ENCODE assay signal across 8 cellular contexts in the genomic region with DNA sequence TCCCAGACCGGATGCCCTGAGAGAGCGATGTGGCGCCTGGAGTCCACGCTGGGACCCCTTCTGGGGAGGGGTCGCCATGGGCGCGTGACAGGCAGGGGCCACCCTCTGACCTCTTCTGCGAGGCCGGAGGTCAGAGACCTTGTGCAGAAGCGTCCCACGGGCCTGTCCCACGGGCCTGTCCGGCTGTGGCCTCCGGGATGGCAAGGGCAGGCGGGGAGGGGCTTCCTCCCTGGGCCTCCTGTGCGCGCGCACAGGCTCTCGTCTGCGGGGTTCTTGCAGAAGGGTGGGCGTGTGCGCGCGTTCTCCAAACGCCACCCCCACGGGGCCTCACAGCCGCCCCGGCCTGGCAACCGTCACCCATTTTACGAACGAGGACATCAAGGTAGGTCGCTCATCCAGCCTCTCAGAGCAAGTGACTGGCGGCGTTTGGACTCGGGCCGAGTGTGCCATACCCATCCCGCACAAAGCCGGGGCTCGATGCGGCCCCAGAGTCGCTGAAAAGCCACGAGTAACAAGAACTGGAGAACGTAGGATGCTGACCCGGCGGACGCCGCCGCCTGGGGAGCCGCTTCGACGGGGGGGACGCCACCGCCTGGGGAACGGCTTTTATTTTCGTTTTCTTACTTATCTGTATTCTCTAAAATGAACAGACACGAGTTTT. TPM values are rescaled to one million over a fixed set of nuclear protein-coding genes. Genes with fewer than 3 reads are reported as not detected.
DNase-seq lines count a peak whose midpoint lies in the region; ATAC-seq, FAIRE-seq and TF ChIP-seq lines count a peak whose summit lies in the region.

No MANE protein-coding gene starts in this region.

- H3K9me3 ChIP-seq in heart right ventricle (no peaks in the 10 kb centered on the region), duodenal mucosa (ENCODE audit: control insufficient read depth in 1 of 2, low read length in 2 of 2) (no peaks in the 10 kb centered on the region), gastrocnemius medialis (no peaks in the 10 kb centered on the region)

- no peak for FAIRE-seq in urothelium cell line (lab: Jason Lieb, UNC)

- WGBS in heart right ventricle, 2 donors, result 30 to 31% methylated on average over 56 of the region's 56 CpGs

- DNase-seq in heart right ventricle, result no peak
- DNase-seq in left ventricle myocardium superior, result no peak
- DNase-seq in LHCN-M2 (ENCODE audit: low read depth), result peak; percentile 40
- no peak for DNase-seq in gastrocnemius medialis
- no peak for DNase-seq in NCI-H187 (lab: John Stamatoyannopoulos, UW)
- DNase-seq in urothelium cell line (ENCODE audit: low spot score), result no peak

- no peak for ATAC-seq in heart right ventricle
- no peak for ATAC-seq in left ventricle myocardium superior
- no peak for ATAC-seq in gastrocnemius medialis
- ATAC-seq in GM19023 (IDR thresholded peaks at IDR 0.05; ENCODE audit: unreplicated experiment), result no peak

- TF ChIP-seq CTCF in heart right ventricle (IDR thresholded peaks at IDR 0.05) (no peak), gastrocnemius medialis (IDR thresholded peaks at IDR 0.05 in 4 of 5, conservative IDR thresholded peaks at IDR 0.05 in 1 of 5) (no peak)

- H3K36me3 ChIP-seq in heart right ventricle (peaks cover 0 to under 1% (median 0%) of the 10 kb centered on the region in 9 donors), duodenal mucosa (ENCODE audit: control insufficient read depth in 1 of 2, insufficient read depth in 2 of 2, low read length in 2 of 2) (no peaks in the 10 kb centered on the region), gastrocnemius medialis (no peaks in the 10 kb centered on the region)

- H3K4me1 ChIP-seq in heart right ventricle (peaks cover 4 to 22% (median 19%) of the 10 kb centered on the region in 9 donors), duodenal mucosa (ENCODE audit: control insufficient read depth in 1 of 2, insufficient read depth in 2 of 2, low read length in 2 of 2) (peaks cover 0 to 26% of the 10 kb centered on the region in 2 donors), gastrocnemius medialis (peaks cover 0 to 3% of the 10 kb centered on the region in 2 donors)

- peak overlapping the region in 9 of 10 donors; percentile 28 to 68 (median 52) for H3K4me3 ChIP-seq in heart right ventricle
- H3K4me3 ChIP-seq in duodenal mucosa (ENCODE audit: low read depth in 1 of 2, low read length in 2 of 2), result peak overlapping the region; percentile 58 to 61
- peak overlapping the region in 3 of 4 donors; percentile 25 to 39 (median 38) for H3K4me3 ChIP-seq in gastrocnemius medialis

- H3K27me3 ChIP-seq in heart right ventricle (peaks cover 25 to 81% (median 57%) of the 10 kb centered on the region in 7 donors), duodenal mucosa (ENCODE audit: control insufficient read depth in 1 of 2, insufficient read depth in 2 of 2, low read length in 2 of 2) (peaks cover 30 to 37% of the 10 kb centered on the region in 2 donors), gastrocnemius medialis (peaks cover 53 to 65% (median 60%) of the 10 kb centered on the region in 3 donors)

- H3K9ac ChIP-seq in duodenal mucosa (ENCODE audit: low read depth in 1 of 2, low read length in 2 of 2), result peak overlapping the region in 1 of 2 donors; percentile 43

- in situ Hi-C loops in gastrocnemius medialis (cut with MboI; ENCODE audit: low sequenced_read_pairs in 4 of 4), result no loop called here

- H3K27ac ChIP-seq in heart right ventricle, result no peak overlapping the region
- H3K27ac ChIP-seq in duodenal mucosa (ENCODE audit: low read depth, low read length), result no peak overlapping the region
- no peak overlapping the region for H3K27ac ChIP-seq in gastrocnemius medialis

- intact Hi-C loops in heart right ventricle (cut with DNase I) (no loop called here), left ventricle myocardium superior (cut with micrococcal nuclease) (no loop called here), gastrocnemius medialis (cut with DNase I; ENCODE audit: low total_unique reads) (no loop called here)

- TF ChIP-seq POLR2A in gastrocnemius medialis (IDR thresholded peaks at IDR 0.05), result no peak

RNA-seq across cellular contexts. Expression of a gene that starts 0.9 kb away (rescaled TPM):
- total RNA-seq in heart right ventricle, result 1 to 10 TPM in 1 of 10 donors, under 1 TPM in 7, not detected in 2; 0.07 to 1.2 (median 0.46) TPM
- polyA plus RNA-seq in heart right ventricle, result under 1 TPM; 0.07 to 0.15 TPM
- total RNA-seq in left ventricle myocardium superior, result 2.1 TPM
- total RNA-seq in LHCN-M2 (2014; rRNA removed), result 43.2 and 52.0 TPM in 2 replicates
- polyA plus RNA-seq in LHCN-M2 (2012), result 25.8 TPM
- 1 to 10 TPM in 1 of 4 donors, under 1 TPM in 2, not detected in 1; 0.05 to 1.3 (median 0.18) TPM for total RNA-seq in gastrocnemius medialis

RNA-seq across cellular contexts. Expression of a gene that starts 51.0 kb away (rescaled TPM):
- total RNA-seq in heart right ventricle (10 to 100 TPM; 27.6 to 42.9 (median 35.6) TPM), left ventricle myocardium superior (33.3 TPM), LHCN-M2 (2014; rRNA removed) (104 and 112 TPM in 2 replicates), gastrocnemius medialis (10 to 100 TPM; 34.1 to 53.3 (median 43.0) TPM)
- 10 to 100 TPM; 51.2 to 85.9 TPM for polyA plus RNA-seq in heart right ventricle
- 116 TPM for polyA plus RNA-seq in LHCN-M2 (2012)

Comparison
In these comparisons a context has a peak if more than half of its experiments do, and no peak if none do; other contexts are left out.
1. RNA of a gene that starts 0.9 kb away (total RNA-seq): 43.2 to 52.0 TPM in LHCN-M2; 2.1 TPM in left ventricle myocardium superior (single experiment), 0.07 to 1.2 TPM in heart right ventricle and 0.05 to 1.3 TPM in gastrocnemius medialis; every median in the first group is over 10 times any median in the second.
2. Peak in every context shown above with its lines, with median percentiles within 50 percentile points of each other: H3K4me3 ChIP-seq.